Comparison of ENCODE assay signal across 1 cellular context in genomic region chr5:119122474-119122873, GRCh38.
A peak's percentile ranks its signal among the peaks of the same experiment; 100 is the strongest.
DNase-seq lines count a peak whose midpoint lies in the region; ATAC-seq lines count a peak whose summit lies in the region.
"Not testable (repeated sequence)": the region's sequence is repeated elsewhere in the genome, so short reads cannot be mapped to it uniquely, and the experiment has no call there.

No MANE protein-coding gene starts in this region.

- H3K4me3 Mint-ChIP-seq in stimulated activated naive B cell treated with anti-CD40 and anti-IgM and Interleukin-4, amounts not matched to agents 10 μg/mL and 1 μg/mL and 100 μg/mL, for 72 hours: not testable (repeated sequence)

- not testable (repeated sequence) for H3K9me3 Mint-ChIP-seq in stimulated activated naive B cell treated with anti-CD40 and anti-IgM and Interleukin-4, amounts not matched to agents 10 μg/mL and 1 μg/mL and 100 μg/mL, for 72 hours

- H3K27ac Mint-ChIP-seq in stimulated activated naive B cell treated with anti-CD40 and anti-IgM and Interleukin-4, amounts not matched to agents 10 μg/mL and 1 μg/mL and 100 μg/mL, for 72 hours: peak overlapping the region; percentile 14

- H3K36me3 Mint-ChIP-seq in stimulated activated naive B cell treated with anti-CD40 and anti-IgM and Interleukin-4, amounts not matched to agents 10 μg/mL and 1 μg/mL and 100 μg/mL, for 72 hours: peaks cover 27 to 40% of the 10 kb centered on the region in 2 donors

- not testable (repeated sequence) for H3K27me3 Mint-ChIP-seq in stimulated activated naive B cell treated with anti-CD40 and anti-IgM and Interleukin-4, amounts not matched to agents 10 μg/mL and 1 μg/mL and 100 μg/mL, for 72 hours

- H3K4me1 Mint-ChIP-seq in stimulated activated naive B cell treated with anti-CD40 and anti-IgM and Interleukin-4, amounts not matched to agents 10 μg/mL and 1 μg/mL and 100 μg/mL, for 72 hours: not testable (repeated sequence)

- not testable (repeated sequence) for ATAC-seq in stimulated activated naive B cell treated with anti-CD40 and anti-IgM and Interleukin-4, amounts not matched to agents 10 μg/mL and 1 μg/mL and 100 μg/mL, for 72 hours (replicated peaks)

- DNase-seq in stimulated activated naive B cell treated with anti-CD40 and anti-IgM and Interleukin-4, amounts not matched to agents 10 μg/mL and 1 μg/mL and 100 μg/mL, for 72 hours: not testable (repeated sequence)
